Comparison of ENCODE assay signal across 19 cellular contexts in genomic region chr20:1805161-1805581, GRCh38.
DNase-seq lines count a peak whose midpoint lies in the region; ATAC-seq and TF ChIP-seq lines count a peak whose summit lies in the region.
"Had no signal": no experiment of that assay in that cellular context is flagged by ENCODE, and none has a peak within 500 bp of the region (broad histone marks: within the 10 kb centered on the region; RNA-seq: fewer than 3 reads in every experiment).

No MANE protein-coding gene starts in this region.

- H3K4me3 ChIP-seq in AG10803 (ENCODE audit: low read length) = no peak overlapping the region
- peak overlapping the region; percentile 80 to 88 for H3K4me3 ChIP-seq in neutrophil (ENCODE audit: low read depth in 1 of 2, low read length in 1 of 2)
- no peak overlapping the region for H3K4me3 ChIP-seq in aorta (ENCODE audit: low read length in 2 of 2)
- no peak overlapping the region for H3K4me3 ChIP-seq in left ventricle myocardium inferior
- no peak overlapping the region for H3K4me3 ChIP-seq in smooth muscle cell
- H3K4me3 ChIP-seq: SJCRH30, thyroid gland had no signal

- ATAC-seq in foreskin keratinocyte (no peak), aorta (ENCODE audit: low FRiP score) (no peak)
- no peak for ATAC-seq in activated CD8-positive, alpha-beta T cell treated with anti-CD3 and anti-CD28 coated beads for 36 hours
- ATAC-seq: stimulated activated effector memory CD8-positive, alpha-beta T cell treated with anti-CD3 and anti-CD28 coated beads, Interleukin-12 subunit alpha, Interleukin-12 subunit beta, amount 100 ng/mL, for 72 hours had no signal

- TF ChIP-seq CTCF in AG10803 (conservative IDR thresholded peaks at IDR 0.05; ENCODE audit: low read length) (no peak), RWPE1 (conservative IDR thresholded peaks at IDR 0.05; ENCODE audit: low read depth) (no peak), foreskin keratinocyte (conservative IDR thresholded peaks at IDR 0.05) (no peak), neutrophil (IDR thresholded peaks at IDR 0.05) (no peak), left ventricle myocardium inferior (IDR thresholded peaks at IDR 0.05; ENCODE audit: borderline replicate concordance) (no peak), smooth muscle cell (IDR thresholded peaks at IDR 0.05; ENCODE audit: borderline replicate concordance, insufficient read depth, poor library complexity, severe bottlenecking) (no peak)
- TF ChIP-seq CTCF in activated CD8-positive, alpha-beta T cell treated with anti-CD3 and anti-CD28 coated beads for 36 hours (IDR thresholded peaks at IDR 0.05) = no peak

- H4K20me1 ChIP-seq in smooth muscle cell (ENCODE audit: low read depth) = no peaks in the 10 kb centered on the region

- H3K4me1 ChIP-seq in foreskin keratinocyte (peaks cover 31% of the 10 kb centered on the region), neutrophil (ENCODE audit: control insufficient read depth in 1 of 2, insufficient read depth in 1 of 2, low read depth in 1 of 2, low read length in 1 of 2) (peaks cover 96 to 100% of the 10 kb centered on the region in 2 experiments), aorta (ENCODE audit: control insufficient read depth in 1 of 2, insufficient read depth in 2 of 2, low read length in 2 of 2) (peaks cover 0 to 5% of the 10 kb centered on the region in 2 donors), left ventricle myocardium inferior (peaks cover 33% of the 10 kb centered on the region), smooth muscle cell (ENCODE audit: low read depth) (peaks cover 10% of the 10 kb centered on the region)
- H3K4me1 ChIP-seq: SJCRH30 had no signal

- 88 to 91% methylated on average over 4 of the region's 4 CpGs for WGBS in aorta, 2 donors
- 95% methylated on average over 4 of the region's 4 CpGs for WGBS in smooth muscle cell (ENCODE audit: low lambda C conversion rate)

- no peak overlapping the region for H3K27ac Mint-ChIP-seq in activated CD8-positive, alpha-beta T cell treated with anti-CD3 and anti-CD28 coated beads for 36 hours
- H3K27ac Mint-ChIP-seq: activated T-helper 2 cell treated with anti-CD3 and anti-CD28 coated beads, Interferon-gamma antibody, Interleukin-2, Interleukin-4, amounts not matched to agents 10 μg/mL and 5 μg/mL and 100 μg/mL, durations not matched to agents 14 hours and 24 hours and 36 hours; mesothelial cell of epicardium; stimulated activated effector memory CD8-positive, alpha-beta T cell treated with anti-CD3 and anti-CD28 coated beads, Interleukin-12 subunit alpha, Interleukin-12 subunit beta, amount 100 ng/mL, for 72 hours had no signal

- POLR2A ChIA-PET in RWPE1 (lab: Yijun Ruan, JAX; ENCODE audit: low non-redundant PET) = no interaction called here
- POLR2A ChIA-PET in activated CD8-positive, alpha-beta T cell treated with anti-CD3 and anti-CD28 coated beads for 36 hours (lab: Charles Lee) = no interaction called here

- no peaks in the 10 kb centered on the region for H3K79me2 ChIP-seq in smooth muscle cell (ENCODE audit: low read depth)

- H3K4me3 Mint-ChIP-seq in activated CD8-positive, alpha-beta T cell treated with anti-CD3 and anti-CD28 coated beads for 36 hours = no peak overlapping the region
- H3K4me3 Mint-ChIP-seq: mesothelial cell of epicardium; stimulated activated effector memory CD8-positive, alpha-beta T cell treated with anti-CD3 and anti-CD28 coated beads, Interleukin-12 subunit alpha, Interleukin-12 subunit beta, amount 100 ng/mL, for 72 hours had no signal

- H3K36me3 ChIP-seq in neutrophil (peaks cover 8% of the 10 kb centered on the region), aorta (ENCODE audit: control insufficient read depth in 1 of 2, insufficient read depth in 2 of 2, low read length in 1 of 2) (no peaks in the 10 kb centered on the region), left ventricle myocardium inferior (no peaks in the 10 kb centered on the region), smooth muscle cell (ENCODE audit: low read depth) (no peaks in the 10 kb centered on the region)
- H3K36me3 ChIP-seq: SJCRH30, thyroid gland had no signal

- H3K9me3 ChIP-seq in neutrophil (no peaks in the 10 kb centered on the region), aorta (ENCODE audit: control insufficient read depth, low read length) (no peaks in the 10 kb centered on the region), left ventricle myocardium inferior (replicated peaks) (no peaks in the 10 kb centered on the region), smooth muscle cell (replicated peaks; ENCODE audit: low read depth) (no peaks in the 10 kb centered on the region)
- H3K9me3 ChIP-seq: SJCRH30, thyroid gland had no signal

- CTCF ChIA-PET in RWPE1 (lab: Yijun Ruan, JAX) = no interaction called here
- CTCF ChIA-PET in activated CD8-positive, alpha-beta T cell treated with anti-CD3 and anti-CD28 coated beads for 36 hours (lab: Charles Lee) = interaction anchor here (1.9 to 6.1 kb wide), 2 partner anchors 28 to 40 kb away, joined by 6 to 25 read pairs; no protein-coding TSS in a partner anchor

- H3K9me3 Mint-ChIP-seq in activated CD8-positive, alpha-beta T cell treated with anti-CD3 and anti-CD28 coated beads for 36 hours = no peaks in the 10 kb centered on the region
- H3K9me3 Mint-ChIP-seq: activated T-helper 2 cell treated with anti-CD3 and anti-CD28 coated beads, Interferon-gamma antibody, Interleukin-2, Interleukin-4, amounts not matched to agents 10 μg/mL and 5 μg/mL and 100 μg/mL, durations not matched to agents 14 hours and 24 hours and 36 hours; mesothelial cell of epicardium; stimulated activated effector memory CD8-positive, alpha-beta T cell treated with anti-CD3 and anti-CD28 coated beads, Interleukin-12 subunit alpha, Interleukin-12 subunit beta, amount 100 ng/mL, for 72 hours had no signal

- no peak overlapping the region for H3K4me2 ChIP-seq in smooth muscle cell

- H3K27ac ChIP-seq in RWPE1 (peak overlapping the region; percentile 69), foreskin keratinocyte (peak overlapping the region; percentile 81), neutrophil (peak overlapping the region; percentile 99), aorta (ENCODE audit: low read depth in 1 of 2, low read length in 2 of 2) (no peak overlapping the region), left ventricle myocardium inferior (replicated peaks) (no peak overlapping the region), smooth muscle cell (ENCODE audit: low read depth) (no peak overlapping the region)
- H3K27ac ChIP-seq: SJCRH30, thyroid gland had no signal

- peaks cover 6% of the 10 kb centered on the region for H3K4me1 Mint-ChIP-seq in activated CD8-positive, alpha-beta T cell treated with anti-CD3 and anti-CD28 coated beads for 36 hours (ENCODE audit: low read depth)

- DNase-seq in AG10803 (ENCODE audit: low read depth) (peak; percentile 36), RWPE1 (ENCODE audit: low spot score) (no peak), foreskin keratinocyte (peak in 1 of 2 donors; percentile 61), aorta (no peak), left ventricle myocardium inferior (no peak), smooth muscle cell (lab: John Stamatoyannopoulos, UW; ENCODE audit: unreplicated experiment) (no peak)
- DNase-seq in activated CD8-positive, alpha-beta T cell treated with anti-CD3 and anti-CD28 coated beads for 36 hours = no peak
- DNase-seq: activated CD4-positive, CD25-positive, alpha-beta regulatory T cell; HCEC 1CT; NCI-H1048; NCI-H2029; NCI-H526 treated with DMSO at 0.1 percent for 48 hours; SJCRH30; stimulated activated CD4-positive, alpha-beta T cell treated with anti-CD3 and anti-CD28 coated beads, Interleukin-15, amount 100 ng/mL, for 24 hours; thyroid gland had no signal

- H2AFZ ChIP-seq in smooth muscle cell (ENCODE audit: low read depth) = no peak overlapping the region

- H3K36me3 Mint-ChIP-seq in activated CD8-positive, alpha-beta T cell treated with anti-CD3 and anti-CD28 coated beads for 36 hours (ENCODE audit: low read depth) = no peaks in the 10 kb centered on the region
- H3K36me3 Mint-ChIP-seq: mesothelial cell of epicardium; stimulated activated effector memory CD8-positive, alpha-beta T cell treated with anti-CD3 and anti-CD28 coated beads, Interleukin-12 subunit alpha, Interleukin-12 subunit beta, amount 100 ng/mL, for 72 hours had no signal

- no peaks in the 10 kb centered on the region for H3K27me3 ChIP-seq in foreskin keratinocyte
- no peaks in the 10 kb centered on the region for H3K27me3 ChIP-seq in neutrophil
- H3K27me3 ChIP-seq in aorta (ENCODE audit: control insufficient read depth in 1 of 2, insufficient read depth in 2 of 2, low read length in 1 of 2) = no peaks in the 10 kb centered on the region
- H3K27me3 ChIP-seq in left ventricle myocardium inferior (ENCODE audit: low read depth) = peaks cover 6% of the 10 kb centered on the region
- no peaks in the 10 kb centered on the region for H3K27me3 ChIP-seq in smooth muscle cell (ENCODE audit: low read depth)
- H3K27me3 ChIP-seq: thyroid gland had no signal

- H3F3A ChIP-seq in smooth muscle cell (ENCODE audit: low read depth) = peaks cover 4% of the 10 kb centered on the region

- intact Hi-C loops in activated CD8-positive, alpha-beta T cell treated with anti-CD3 and anti-CD28 coated beads for 36 hours (cut with micrococcal nuclease) = loop anchor here (10.0 kb wide), 1 partner anchor 290 kb away; no protein-coding TSS in a partner anchor
- intact Hi-C loops in aorta (cut with DNase I) (loop anchor here in 1 of 2 donors (10.0 kb wide), 1 partner anchor 300 kb away; the partner anchor contains the start of gene STK35), left ventricle myocardium inferior (cut with micrococcal nuclease) (loop anchor here (10.0 kb wide), 1 partner anchor 110 kb away; no protein-coding TSS in a partner anchor)

- no peak overlapping the region for H3K9ac ChIP-seq in smooth muscle cell (ENCODE audit: low read depth)

- peaks cover 44% of the 10 kb centered on the region for H3K27me3 Mint-ChIP-seq in activated CD8-positive, alpha-beta T cell treated with anti-CD3 and anti-CD28 coated beads for 36 hours

Comparison
In these comparisons a context has a peak if more than half of its experiments do, and no peak if none do; other contexts are left out.
1. H3K4me3 ChIP-seq: peak in neutrophil (2 of 2); none in AG10803 (single experiment), aorta (0 of 2), left ventricle myocardium inferior (single experiment) and smooth muscle cell (single experiment).
2. H3K27ac ChIP-seq: peak in RWPE1 (single experiment), foreskin keratinocyte (single experiment) and neutrophil (single experiment); none in aorta (0 of 2), left ventricle myocardium inferior (single experiment) and smooth muscle cell (single experiment).